ENCODE assay signal across 21 cellular contexts in the genomic region with DNA sequence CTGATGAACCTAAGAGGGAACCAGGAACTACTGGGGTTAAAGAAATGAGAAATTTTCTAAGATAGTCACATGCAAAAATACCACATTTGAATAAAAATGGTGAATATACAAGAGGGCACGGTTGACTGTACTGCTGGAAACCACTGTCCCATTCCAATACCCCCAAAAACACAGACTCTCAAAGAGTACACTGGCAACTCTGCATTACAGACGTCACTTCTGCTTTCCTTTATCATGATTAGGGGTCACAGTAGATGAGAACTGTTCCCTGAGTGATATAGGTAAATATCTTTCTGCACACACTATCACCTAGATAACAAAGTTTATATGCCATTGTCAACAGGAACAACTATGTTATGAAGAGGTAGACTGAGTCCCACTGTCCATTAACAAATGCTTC.
A peak's percentile ranks its signal among the peaks of the same experiment; 100 is the strongest.
DNase-seq lines count a peak whose midpoint lies in the region; FAIRE-seq and TF ChIP-seq lines count a peak whose summit lies in the region.
"Had no signal": no experiment of that assay in that cellular context is flagged by ENCODE, and none has a peak within 500 bp of the region (broad histone marks: within the 10 kb centered on the region; RNA-seq: fewer than 3 reads in every experiment).

No MANE protein-coding gene starts in this region.

- no peak for TF ChIP-seq POLR2A in GM12892 (IDR thresholded peaks at IDR 0.05; ENCODE audit: low read depth, low read length)

- DNase-seq in GM12892 (ENCODE audit: insufficient read length) = no peak
- DNase-seq in germinal center (ENCODE audit: low spot score) = peak; percentile 47
- no peak for DNase-seq in activated CD8-positive, alpha-beta memory T cell treated with anti-CD3 and anti-CD28 coated beads, Interleukin-2, amount 50 U/mL, for 4 hours
- no peak for DNase-seq in NCI-H2171 treated with DMSO at 0.1 percent for 48 hours (lab: John Stamatoyannopoulos, UW)
- no peak for DNase-seq in NOMO-1 treated with dmso at 0.1 percent for 144 hours (lab: John Stamatoyannopoulos, UW; ENCODE audit: unreplicated experiment)
- no peak for DNase-seq in amygdala (lab: John Stamatoyannopoulos, UW)
- DNase-seq: ACHN; BE2C; C1 segment of cervical spinal cord; CD4-positive, CD25-positive, alpha-beta regulatory T cell; CD8-positive, alpha-beta memory T cell; COR-L47; DMS 273 treated with DMSO at 0.1 percent for 48 hours; DMS53; GF-D8; GOT3; H7; HFFc6 had no signal

- no peaks in the 10 kb centered on the region for H3K27me3 ChIP-seq in neuron (ENCODE audit: insufficient read depth, low read length)
- H3K27me3 ChIP-seq: BE2C had no signal

- H3K4me1 ChIP-seq in neuron (ENCODE audit: insufficient read depth, low read length) = peaks cover 9% of the 10 kb centered on the region
- H3K4me1 ChIP-seq: BE2C had no signal

- no peaks in the 10 kb centered on the region for H3K36me3 ChIP-seq in neuron (ENCODE audit: insufficient read depth, low read length)

- FAIRE-seq in GM12892 (lab: Jason Lieb, UNC) = peak; percentile 21
- FAIRE-seq: A204.1, GM18507 had no signal

- no peaks in the 10 kb centered on the region for H3K9me3 ChIP-seq in neuron (ENCODE audit: low read length)
- H3K9me3 ChIP-seq: BE2C had no signal

- H3K4me3 ChIP-seq in neuron (ENCODE audit: low read length) = no peak overlapping the region

- H2AFZ ChIP-seq in neuron (ENCODE audit: low read depth, low read length) = peak overlapping the region; percentile 36
